18 cellular contexts compared by ENCODE assay signal in the genomic region with DNA sequence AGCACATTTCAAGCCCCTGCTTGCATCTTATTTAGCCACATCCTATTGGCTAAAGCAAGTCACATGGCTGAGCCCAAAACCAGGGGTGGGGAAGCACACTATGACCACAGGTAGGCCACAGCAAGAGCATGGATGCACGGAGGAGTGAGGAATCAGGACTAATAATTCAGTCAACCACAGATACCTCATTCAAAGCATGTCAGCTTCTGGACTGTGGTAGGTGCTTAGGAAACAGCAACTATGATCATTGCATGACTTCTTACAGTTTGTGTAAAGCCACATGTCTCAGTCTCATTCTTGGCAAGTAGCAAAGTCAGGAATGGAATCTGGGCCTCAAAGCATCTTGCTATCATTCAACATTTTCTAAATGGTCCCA.
DNase-seq lines count a peak whose midpoint lies in the region; ATAC-seq and TF ChIP-seq lines count a peak whose summit lies in the region.
"Had no signal": no experiment of that assay in that cellular context is flagged by ENCODE, and none has a peak within 500 bp of the region (broad histone marks: within the 10 kb centered on the region; RNA-seq: fewer than 3 reads in every experiment).

No MANE protein-coding gene starts in this region.

- H3F3A ChIP-seq in PC-3 (ENCODE audit: low read length, unreplicated experiment): no peaks in the 10 kb centered on the region

- ATAC-seq in GM18867 (IDR thresholded peaks at IDR 0.05; ENCODE audit: unreplicated experiment) (peak; percentile 42), HG02938 (IDR thresholded peaks at IDR 0.05; ENCODE audit: unreplicated experiment) (peak; percentile 73), left lobe of liver (no peak), PC-3 (no peak)
- ATAC-seq: Panc1 had no signal

- CTCF ChIA-PET in PC-3 (lab: Charles Lee): no interaction called here

- no TSS peak for BruUV-seq in PC-3 (replicated peaks; lab: Mats Ljungman, UMichigan)

- H3K4me1 Mint-ChIP-seq in osteocyte (ENCODE audit: unreplicated experiment): no peaks in the 10 kb centered on the region

- no peaks in the 10 kb centered on the region for H4K20me1 ChIP-seq in PC-3 (ENCODE audit: low read length)

- no peaks in the 10 kb centered on the region for H3K36me3 ChIP-seq in vagina
- no peaks in the 10 kb centered on the region for H3K36me3 ChIP-seq in PC-3 (ENCODE audit: low read depth, low read length)
- H3K36me3 ChIP-seq: BE2C had no signal

- no peak overlapping the region for H2AFZ ChIP-seq in PC-3 (ENCODE audit: low read length)

- H3K27me3 ChIP-seq in vagina (no peaks in the 10 kb centered on the region), PC-3 (ENCODE audit: low read length) (no peaks in the 10 kb centered on the region)
- H3K27me3 ChIP-seq: BE2C had no signal

- H3K27ac ChIP-seq in vagina (peak overlapping the region; percentile 91), PC-3 (ENCODE audit: low read length) (no peak overlapping the region)

- no peaks in the 10 kb centered on the region for H3K9me3 Mint-ChIP-seq in osteocyte (ENCODE audit: unreplicated experiment)
- H3K9me3 Mint-ChIP-seq: CD4-positive, alpha-beta T cell had no signal

- no peak overlapping the region for H3K4me3 Mint-ChIP-seq in osteocyte (ENCODE audit: unreplicated experiment)
- H3K4me3 Mint-ChIP-seq: CD4-positive, alpha-beta T cell had no signal

- TF ChIP-seq POLR2A in vagina (IDR thresholded peaks at IDR 0.05): no peak

- H3K27ac Mint-ChIP-seq in osteocyte (ENCODE audit: unreplicated experiment): no peak overlapping the region
- H3K27ac Mint-ChIP-seq: CD4-positive, alpha-beta T cell had no signal

- TF ChIP-seq CTCF in fibroblast of mammary gland (conservative IDR thresholded peaks at IDR 0.05; ENCODE audit: control insufficient read depth, insufficient read depth, low read depth, low read length) (no peak), vagina (IDR thresholded peaks at IDR 0.05) (no peak), osteocyte (IDR thresholded peaks at IDR 0.05) (no peak), PC-3 (conservative IDR thresholded peaks at IDR 0.05; ENCODE audit: low read depth, low read length) (no peak)

- H3K9ac ChIP-seq in PC-3 (ENCODE audit: low read length): no peak overlapping the region

- POLR2A ChIA-PET in PC-3 (lab: Charles Lee; ENCODE audit: unreplicated experiment): no interaction called here

- no peaks in the 10 kb centered on the region for H3K79me2 ChIP-seq in PC-3 (ENCODE audit: low read length)

- no peak overlapping the region for H3K4me2 ChIP-seq in PC-3 (ENCODE audit: low read length)

- intact Hi-C loops in vagina (cut with DNase I) (no loop called here), PC-3 (cut with micrococcal nuclease) (loop anchor here (5.0 kb wide), 1 partner anchor 91 kb away; no protein-coding TSS in a partner anchor)

- H3K9me3 ChIP-seq in vagina: no peaks in the 10 kb centered on the region
- no peaks in the 10 kb centered on the region for H3K9me3 ChIP-seq in PC-3 (ENCODE audit: low read length)
- H3K9me3 ChIP-seq: BE2C had no signal

- H3K36me3 Mint-ChIP-seq in osteocyte (ENCODE audit: unreplicated experiment): no peaks in the 10 kb centered on the region

- H3K4me1 ChIP-seq in vagina (peaks cover 36% of the 10 kb centered on the region), PC-3 (ENCODE audit: insufficient read depth, low read length) (peaks cover 22% of the 10 kb centered on the region)
- H3K4me1 ChIP-seq: BE2C had no signal

- H3K4me3 ChIP-seq in fibroblast of mammary gland (ENCODE audit: control insufficient read depth, low read depth, low read length) (no peak overlapping the region), vagina (no peak overlapping the region), PC-3 (ENCODE audit: low read length) (no peak overlapping the region)

- H3K27me3 Mint-ChIP-seq in osteocyte (ENCODE audit: unreplicated experiment): peaks cover 3% of the 10 kb centered on the region

- no peaks in the 10 kb centered on the region for H3K9me2 ChIP-seq in PC-3 (replicated peaks; ENCODE audit: low read length)

- DNase-seq in fibroblast of mammary gland (ENCODE audit: low read depth): peak; percentile 34
- no peak for DNase-seq in vagina (ENCODE audit: extremely low spot score in 2 of 2)
- no peak for DNase-seq in osteocyte (ENCODE audit: extremely low spot score, unreplicated experiment)
- no peak for DNase-seq in left lobe of liver (ENCODE audit: low spot score)
- no peak for DNase-seq in PC-3
- DNase-seq: ACHN; BE2C; CD4-positive, alpha-beta T cell; DMS53; KBM-7; NCI-H1436 treated with DMSO at 0.1 percent for 48 hours; NCI-H2029 treated with DMSO at 0.1 percent for 48 hours; NCI-H510A; NCI-H82; SW 1271 had no signal

Comparison
In these comparisons a context has a peak if more than half of its experiments do, and no peak if none do; other contexts are left out.
1. ATAC-seq: peak in GM18867 (single experiment) and HG02938 (single experiment); none in left lobe of liver (single experiment) and PC-3 (single experiment).